In the genomic region with DNA sequence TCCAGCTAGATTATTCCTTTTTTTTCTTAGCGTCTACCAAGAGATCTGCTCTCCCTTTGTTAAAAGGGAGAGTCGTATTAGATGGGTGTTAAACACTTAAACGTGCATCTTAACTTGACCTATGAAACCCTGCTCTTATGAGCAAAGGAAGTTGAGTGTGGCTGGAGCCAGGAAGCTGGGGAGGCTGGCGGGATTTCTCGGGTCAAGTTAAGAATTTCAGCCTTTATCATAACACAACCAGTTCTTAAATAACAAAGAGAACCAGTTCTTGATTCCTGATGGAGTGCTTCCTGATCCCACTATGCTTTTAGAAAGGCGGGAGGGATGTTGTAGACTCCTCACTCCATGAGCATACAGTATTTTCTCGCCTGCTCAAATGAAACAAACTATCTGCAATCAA, we compare ENCODE assay signal across 1 cellular context.
TF ChIP-seq lines count a peak whose summit lies in the region.

No MANE protein-coding gene starts in this region.

TF ChIP-seq in endothelial cell of umbilical vein, 7 proteins besides CTCF, POLR2A, EP300 and RAD21:
- TF ChIP-seq GATA2 (IDR thresholded peaks at IDR 0.05; ENCODE audit: insufficient read depth, insufficient read length, low read depth, low read length) = no peak
- no peak for TF ChIP-seq FOS (IDR thresholded peaks at IDR 0.05; ENCODE audit: borderline replicate concordance, insufficient read depth, low read length)
- TF ChIP-seq POLR2AphosphoS5 (IDR thresholded peaks at IDR 0.05; ENCODE audit: insufficient read depth, low read depth, low read length) = no peak
- TF ChIP-seq, protein P1, sequence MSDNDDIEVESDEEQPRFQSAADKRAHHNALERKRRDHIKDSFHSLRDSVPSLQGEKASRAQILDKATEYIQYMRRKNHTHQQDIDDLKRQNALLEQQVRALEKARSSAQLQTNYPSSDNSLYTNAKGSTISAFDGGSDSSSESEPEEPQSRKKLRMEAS (IDR thresholded peaks at IDR 0.05; ENCODE audit: insufficient read depth, insufficient read length) = no peak
- no peak for TF ChIP-seq EZH2 (IDR thresholded peaks at IDR 0.05; ENCODE audit: borderline replicate concordance, low read depth, low read length, severe bottlenecking)
- no peak for TF ChIP-seq JUN (IDR thresholded peaks at IDR 0.05; ENCODE audit: borderline replicate concordance, insufficient read depth, insufficient read length, low read depth)
- no peak for TF ChIP-seq MYC (IDR thresholded peaks at IDR 0.05; ENCODE audit: low read depth, low read length)
